Comparison of ENCODE assay signal across 8 cellular contexts in the genomic region with DNA sequence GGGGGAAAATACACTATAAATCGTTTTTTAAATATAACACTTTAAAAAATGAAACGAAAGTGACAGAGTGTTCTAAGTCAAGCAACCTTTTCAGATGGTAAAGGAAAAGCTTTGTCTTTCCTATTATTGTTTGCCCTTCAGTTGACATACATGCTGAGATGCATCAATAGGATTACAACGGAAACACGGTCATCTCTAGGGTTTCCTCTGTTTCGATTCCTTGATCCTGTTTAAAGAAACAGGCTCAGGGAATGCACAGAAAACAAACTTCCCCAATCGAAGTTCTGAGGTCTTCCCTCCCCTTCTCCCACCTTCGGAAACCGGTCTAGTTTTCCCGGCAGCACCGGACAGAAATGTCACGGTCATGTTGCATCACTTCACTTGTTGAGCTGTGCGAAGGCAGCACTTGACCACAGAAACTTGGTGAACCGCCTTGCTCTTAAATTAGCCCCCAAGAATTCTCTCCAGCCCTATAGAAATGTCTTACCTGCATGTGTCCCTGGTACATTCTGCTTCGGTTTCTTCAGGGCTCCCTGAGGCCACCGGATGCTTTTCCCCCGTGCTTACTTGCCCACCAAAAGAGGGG. TPM values are rescaled to one million over a fixed set of nuclear protein-coding genes. Genes with fewer than 3 reads are reported as not detected.
DNase-seq lines count a peak whose midpoint lies in the region; ATAC-seq, FAIRE-seq and TF ChIP-seq lines count a peak whose summit lies in the region.

No MANE protein-coding gene starts in this region.

- no peaks in the 10 kb centered on the region for H3K36me3 ChIP-seq in kidney (ENCODE audit: control insufficient read depth in 1 of 2, insufficient read depth in 2 of 2, low read length in 2 of 2)
- H3K36me3 ChIP-seq in gastroesophageal sphincter, result no peaks in the 10 kb centered on the region

- H3K4me1 ChIP-seq in kidney (ENCODE audit: control insufficient read depth in 1 of 2, insufficient read depth in 1 of 2, low read depth in 1 of 2, low read length in 2 of 2), result no peaks in the 10 kb centered on the region
- H3K4me1 ChIP-seq in gastroesophageal sphincter, result peaks cover 0 to 15% (median 5%) of the 10 kb centered on the region in 3 donors

- ATAC-seq in GM18861 (IDR thresholded peaks at IDR 0.05; ENCODE audit: unreplicated experiment) (peak; percentile 29), HG03025 (IDR thresholded peaks at IDR 0.05; ENCODE audit: low FRiP score, unreplicated experiment) (peak; percentile 38), Right ventricle myocardium inferior (no peak), gastroesophageal sphincter (no peak)

- no peaks in the 10 kb centered on the region for H3K9me3 ChIP-seq in kidney (ENCODE audit: control insufficient read depth in 1 of 2, low read length in 2 of 2)
- H3K9me3 ChIP-seq in gastroesophageal sphincter, result no peaks in the 10 kb centered on the region

- no peak for FAIRE-seq in kidney (lab: Jason Lieb, UNC)

- peak overlapping the region; percentile 2 to 29 for H3K4me3 ChIP-seq in kidney (ENCODE audit: low read length in 2 of 2)
- peak overlapping the region in 1 of 2 donors; percentile 38 for H3K4me3 ChIP-seq in gastroesophageal sphincter

- DNase-seq in OCI-M1 (lab: John Stamatoyannopoulos, UW) (peak; percentile 1), kidney (no peak), AG20443 (ENCODE audit: low spot score) (no peak), Right ventricle myocardium inferior (ENCODE audit: missing footprints) (no peak)

- H3K27ac ChIP-seq in 22Rv1 (peak overlapping the region; percentile 40), kidney (ENCODE audit: low read depth in 2 of 2, low read length in 2 of 2) (no peak overlapping the region), gastroesophageal sphincter (no peak overlapping the region)

- no peak for TF ChIP-seq CTCF in 22Rv1 (IDR thresholded peaks at IDR 0.05)
- TF ChIP-seq CTCF in kidney (IDR thresholded peaks at IDR 0.05; ENCODE audit: borderline replicate concordance, extremely low read depth, insufficient read depth), result no peak
- no peak for TF ChIP-seq CTCF in gastroesophageal sphincter (IDR thresholded peaks at IDR 0.05)

- no peak for TF ChIP-seq POLR2A in gastroesophageal sphincter (IDR thresholded peaks at IDR 0.05)

- intact Hi-C loops in kidney (cut with DNase I), result no loop called here
- intact Hi-C loops in Right ventricle myocardium inferior (cut with DNase I), result no loop called here

- no peak for TF ChIP-seq EP300 in gastroesophageal sphincter (IDR thresholded peaks at IDR 0.05)

- 3% methylated on average over 13 to 15 of the region's 16 CpGs for WGBS in gastroesophageal sphincter (ENCODE audit: low coverage in 1 of 2), 2 donors

- no peak overlapping the region for H3K9ac ChIP-seq in kidney (ENCODE audit: low read length in 2 of 2)

- peaks cover 89% of the 10 kb centered on the region for H3K27me3 ChIP-seq in gastroesophageal sphincter

RNA-seq across cellular contexts. Expression of gene PEX5L, which starts 0.6 kb away (rescaled TPM):
- total RNA-seq in kidney, result not detected
- 0.32 TPM for polyA plus RNA-seq in kidney (ENCODE audit: insufficient read depth, low read depth, low replicate concordance)
- total RNA-seq in Right ventricle myocardium inferior, result 0.16 TPM
- total RNA-seq in gastroesophageal sphincter, result 1 to 10 TPM in 1 of 4 donors, not detected in 3; 7.9 TPM

Comparison
In these comparisons a context has a peak if more than half of its experiments do, and no peak if none do; other contexts are left out.
1. ATAC-seq: peak in GM18861 (single experiment) and HG03025 (single experiment); none in Right ventricle myocardium inferior (single experiment) and gastroesophageal sphincter (single experiment).